ENCODE assay signal across 1 cellular context in the genomic region with DNA sequence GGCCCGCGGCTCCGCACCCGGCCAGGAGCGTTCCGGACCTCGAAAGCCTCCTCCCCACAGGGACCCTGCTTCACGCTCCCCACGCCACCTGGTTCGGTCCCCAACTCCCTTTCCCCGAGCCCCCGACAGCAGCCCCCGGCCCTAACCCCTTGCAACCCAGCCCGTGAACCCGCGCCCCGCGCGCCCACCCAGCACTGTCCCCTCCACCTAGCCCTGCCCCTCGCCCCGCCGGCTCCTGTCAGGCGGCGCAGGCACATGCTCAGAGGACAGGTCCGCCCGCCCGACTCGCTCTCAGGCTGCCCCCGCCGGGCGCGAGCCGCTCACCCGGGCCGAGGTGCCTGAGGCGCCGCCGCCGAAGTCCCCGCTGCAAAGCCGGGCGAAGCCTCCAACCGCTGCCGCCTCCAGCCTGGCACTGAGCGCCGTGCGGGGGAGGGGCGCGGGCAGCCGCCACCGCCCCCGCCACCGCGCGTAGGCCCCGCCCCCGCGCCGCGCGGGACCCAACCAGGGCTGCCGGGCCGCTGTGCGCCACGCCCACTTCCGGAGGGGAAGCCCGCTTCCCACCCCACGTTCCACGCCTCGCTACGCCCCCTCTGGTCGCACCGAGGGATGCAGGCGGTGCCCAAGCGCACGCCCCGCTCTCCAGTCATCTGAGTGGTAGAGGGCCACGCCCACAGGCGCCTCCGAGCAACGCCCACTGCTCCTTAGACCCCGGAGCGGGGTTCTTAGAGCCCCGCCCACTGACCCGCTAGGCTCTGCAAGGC.
TF ChIP-seq lines count a peak whose summit lies in the region.

A gene (minus strand): TSS at position 414 of the 761 bp plus-strand sequence. CDS start 30,200 bp downstream, outside the sequence.

TF ChIP-seq in H1, 55 proteins besides CTCF, POLR2A, EP300 and RAD21 (continued from another document):
- TF ChIP-seq SIX5 (IDR thresholded peaks at IDR 0.05; ENCODE audit: low read depth, low read length) (no peak), BRCA1 (IDR thresholded peaks at IDR 0.05; ENCODE audit: low read depth, low read length) (no peak), SRF (IDR thresholded peaks at IDR 0.05; ENCODE audit: low read depth, low read length) (no peak), RNF2 (IDR thresholded peaks at IDR 0.05; ENCODE audit: borderline replicate concordance, low read depth, low read length, missing control alignments, poor library complexity, severe bottlenecking) (no peak), JUND (IDR thresholded peaks at IDR 0.05; ENCODE audit: low read length) (no peak), TAF7 (optimal IDR thresholded peaks at IDR 0.05; ENCODE audit: borderline replicate concordance, low read depth, low read length) (peak; percentile 96), BCL11A (IDR thresholded peaks at IDR 0.05; ENCODE audit: low read depth in 2 of 2, low read length in 2 of 2) (no peak), FOSL1 (IDR thresholded peaks at IDR 0.05; ENCODE audit: insufficient read depth, low read depth, low read length) (no peak), CBX5 (IDR thresholded peaks at IDR 0.05; ENCODE audit: low read depth, low read length) (no peak), GTF2F1 (IDR thresholded peaks at IDR 0.05; ENCODE audit: borderline replicate concordance, low read depth, low read length) (peak; percentile 83; the same call in 1 of the 2 replicates), NRF1 (IDR thresholded peaks at IDR 0.05; ENCODE audit: low read depth, low read length) (no peak), SUZ12 (IDR thresholded peaks at IDR 0.05; ENCODE audit: low read length) (no peak; the same call in 1 of the 2 replicates), CTBP2 (IDR thresholded peaks at IDR 0.05; ENCODE audit: borderline replicate concordance, insufficient read depth, insufficient read length, low read length) (peak; percentile 12), MAFK (IDR thresholded peaks at IDR 0.05; ENCODE audit: low read depth, low read length) (no peak), TAF1 (IDR thresholded peaks at IDR 0.05; ENCODE audit: low read depth, low read length) (peak; percentile 96), RXRA (IDR thresholded peaks at IDR 0.05; ENCODE audit: insufficient read depth, low read depth, low read length) (no peak), ZNF274 (IDR thresholded peaks at IDR 0.05; ENCODE audit: borderline replicate concordance, extremely low read depth, low read length) (no peak), POU5F1 (IDR thresholded peaks at IDR 0.05; ENCODE audit: low read depth, low read length) (no peak), CHD2 (IDR thresholded peaks at IDR 0.05; ENCODE audit: low read length) (no peak), SAP30 (IDR thresholded peaks at IDR 0.05; ENCODE audit: insufficient read depth, insufficient replicate concordance, low read length) (no peak), GABPA (IDR thresholded peaks at IDR 0.05; ENCODE audit: borderline replicate concordance, insufficient read depth, low read length) (no peak), BACH1 (IDR thresholded peaks at IDR 0.05; ENCODE audit: low read length) (peak; percentile 93), RBBP5 (IDR thresholded peaks at IDR 0.05; ENCODE audit: borderline replicate concordance, low read depth, low read length) (no peak; the same call in 1 of the 2 replicates), NANOG (IDR thresholded peaks at IDR 0.05; ENCODE audit: insufficient read depth, low read depth, low read length, poor library complexity, severe bottlenecking) (no peak), YY1 (IDR thresholded peaks at IDR 0.05; ENCODE audit: low read depth, low read length) (no peak), CREB1 (IDR thresholded peaks at IDR 0.05) (peak; percentile 73), SP1 (IDR thresholded peaks at IDR 0.05; ENCODE audit: low read depth, low read length) (peak; percentile 47; the same call in 1 of the 2 replicates), SP2 (IDR thresholded peaks at IDR 0.05; ENCODE audit: low read length) (no peak), TBP (IDR thresholded peaks at IDR 0.05; ENCODE audit: low read depth, low read length) (peak; percentile 88), SIRT6 (IDR thresholded peaks at IDR 0.05; ENCODE audit: low read length) (no peak), SIN3A (conservative IDR thresholded peaks at IDR 0.05 in 1 of 2, IDR thresholded peaks at IDR 0.05 in 1 of 2; ENCODE audit: low read depth in 1 of 2, low read length in 2 of 2) (0 out of 4 replicates have a peak, but pooled peaks of 1 of the 2 experiments have one; percentile 60), KDM4A (IDR thresholded peaks at IDR 0.05; ENCODE audit: low read depth, low read length, severe bottlenecking) (peak; percentile 40), JUN (IDR thresholded peaks at IDR 0.05; ENCODE audit: low read depth, low read length) (no peak), RFX5 (IDR thresholded peaks at IDR 0.05; ENCODE audit: borderline replicate concordance, low read depth, low read length) (no peak), PHF8 (conservative IDR thresholded peaks at IDR 0.05; ENCODE audit: low read depth, low read length) (peak; percentile 71), KDM5A (IDR thresholded peaks at IDR 0.05; ENCODE audit: low read length) (no peak), CHD1 (IDR thresholded peaks at IDR 0.05; ENCODE audit: low read depth, low read length) (no peak), KDM1A (IDR thresholded peaks at IDR 0.05; ENCODE audit: borderline replicate concordance, low read length) (no peak), CEBPB (IDR thresholded peaks at IDR 0.05; ENCODE audit: low read depth, low read length) (no peak), HDAC2 (IDR thresholded peaks at IDR 0.05; ENCODE audit: borderline replicate concordance in 1 of 2, low read depth in 2 of 2, low read length in 2 of 2) (peak in 1 of 2 experiments; percentile 48; a peak in 2 of 4 replicates), CBX8 (IDR thresholded peaks at IDR 0.05; ENCODE audit: borderline replicate concordance, low read depth, low read length) (no peak), EZH2 (IDR thresholded peaks at IDR 0.05; ENCODE audit: low read depth, low read length, severe bottlenecking) (no peak), EGR1 (IDR thresholded peaks at IDR 0.05; ENCODE audit: borderline replicate concordance, low read depth, low read length) (peak; percentile 99), HDAC6 (IDR thresholded peaks at IDR 0.05; ENCODE audit: low read depth, low read length) (no peak), POLR2AphosphoS5 (IDR thresholded peaks at IDR 0.05; ENCODE audit: low read depth, low read length) (peak; percentile 77), TEAD4 (IDR thresholded peaks at IDR 0.05; ENCODE audit: low read depth, low read length) (peak; percentile 75)
- TF ChIP-seq, protein P1, sequence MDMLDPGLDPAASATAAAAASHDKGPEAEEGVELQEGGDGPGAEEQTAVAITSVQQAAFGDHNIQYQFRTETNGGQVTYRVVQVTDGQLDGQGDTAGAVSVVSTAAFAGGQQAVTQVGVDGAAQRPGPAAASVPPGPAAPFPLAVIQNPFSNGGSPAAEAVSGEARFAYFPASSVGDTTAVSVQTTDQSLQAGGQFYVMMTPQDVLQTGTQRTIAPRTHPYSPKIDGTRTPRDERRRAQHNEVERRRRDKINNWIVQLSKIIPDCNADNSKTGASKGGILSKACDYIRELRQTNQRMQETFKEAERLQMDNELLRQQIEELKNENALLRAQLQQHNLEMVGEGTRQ (IDR thresholded peaks at IDR 0.05; ENCODE audit: low read length): no peak
- TF ChIP-seq, protein P2, sequence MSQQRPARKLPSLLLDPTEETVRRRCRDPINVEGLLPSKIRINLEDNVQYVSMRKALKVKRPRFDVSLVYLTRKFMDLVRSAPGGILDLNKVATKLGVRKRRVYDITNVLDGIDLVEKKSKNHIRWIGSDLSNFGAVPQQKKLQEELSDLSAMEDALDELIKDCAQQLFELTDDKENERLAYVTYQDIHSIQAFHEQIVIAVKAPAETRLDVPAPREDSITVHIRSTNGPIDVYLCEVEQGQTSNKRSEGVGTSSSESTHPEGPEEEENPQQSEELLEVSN (IDR thresholded peaks at IDR 0.05): no peak
- TF ChIP-seq, protein P3, sequence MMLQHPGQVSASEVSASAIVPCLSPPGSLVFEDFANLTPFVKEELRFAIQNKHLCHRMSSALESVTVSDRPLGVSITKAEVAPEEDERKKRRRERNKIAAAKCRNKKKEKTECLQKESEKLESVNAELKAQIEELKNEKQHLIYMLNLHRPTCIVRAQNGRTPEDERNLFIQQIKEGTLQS (IDR thresholded peaks at IDR 0.05; ENCODE audit: insufficient read depth, low read depth, low read length): no peak
- TF ChIP-seq, protein P4, sequence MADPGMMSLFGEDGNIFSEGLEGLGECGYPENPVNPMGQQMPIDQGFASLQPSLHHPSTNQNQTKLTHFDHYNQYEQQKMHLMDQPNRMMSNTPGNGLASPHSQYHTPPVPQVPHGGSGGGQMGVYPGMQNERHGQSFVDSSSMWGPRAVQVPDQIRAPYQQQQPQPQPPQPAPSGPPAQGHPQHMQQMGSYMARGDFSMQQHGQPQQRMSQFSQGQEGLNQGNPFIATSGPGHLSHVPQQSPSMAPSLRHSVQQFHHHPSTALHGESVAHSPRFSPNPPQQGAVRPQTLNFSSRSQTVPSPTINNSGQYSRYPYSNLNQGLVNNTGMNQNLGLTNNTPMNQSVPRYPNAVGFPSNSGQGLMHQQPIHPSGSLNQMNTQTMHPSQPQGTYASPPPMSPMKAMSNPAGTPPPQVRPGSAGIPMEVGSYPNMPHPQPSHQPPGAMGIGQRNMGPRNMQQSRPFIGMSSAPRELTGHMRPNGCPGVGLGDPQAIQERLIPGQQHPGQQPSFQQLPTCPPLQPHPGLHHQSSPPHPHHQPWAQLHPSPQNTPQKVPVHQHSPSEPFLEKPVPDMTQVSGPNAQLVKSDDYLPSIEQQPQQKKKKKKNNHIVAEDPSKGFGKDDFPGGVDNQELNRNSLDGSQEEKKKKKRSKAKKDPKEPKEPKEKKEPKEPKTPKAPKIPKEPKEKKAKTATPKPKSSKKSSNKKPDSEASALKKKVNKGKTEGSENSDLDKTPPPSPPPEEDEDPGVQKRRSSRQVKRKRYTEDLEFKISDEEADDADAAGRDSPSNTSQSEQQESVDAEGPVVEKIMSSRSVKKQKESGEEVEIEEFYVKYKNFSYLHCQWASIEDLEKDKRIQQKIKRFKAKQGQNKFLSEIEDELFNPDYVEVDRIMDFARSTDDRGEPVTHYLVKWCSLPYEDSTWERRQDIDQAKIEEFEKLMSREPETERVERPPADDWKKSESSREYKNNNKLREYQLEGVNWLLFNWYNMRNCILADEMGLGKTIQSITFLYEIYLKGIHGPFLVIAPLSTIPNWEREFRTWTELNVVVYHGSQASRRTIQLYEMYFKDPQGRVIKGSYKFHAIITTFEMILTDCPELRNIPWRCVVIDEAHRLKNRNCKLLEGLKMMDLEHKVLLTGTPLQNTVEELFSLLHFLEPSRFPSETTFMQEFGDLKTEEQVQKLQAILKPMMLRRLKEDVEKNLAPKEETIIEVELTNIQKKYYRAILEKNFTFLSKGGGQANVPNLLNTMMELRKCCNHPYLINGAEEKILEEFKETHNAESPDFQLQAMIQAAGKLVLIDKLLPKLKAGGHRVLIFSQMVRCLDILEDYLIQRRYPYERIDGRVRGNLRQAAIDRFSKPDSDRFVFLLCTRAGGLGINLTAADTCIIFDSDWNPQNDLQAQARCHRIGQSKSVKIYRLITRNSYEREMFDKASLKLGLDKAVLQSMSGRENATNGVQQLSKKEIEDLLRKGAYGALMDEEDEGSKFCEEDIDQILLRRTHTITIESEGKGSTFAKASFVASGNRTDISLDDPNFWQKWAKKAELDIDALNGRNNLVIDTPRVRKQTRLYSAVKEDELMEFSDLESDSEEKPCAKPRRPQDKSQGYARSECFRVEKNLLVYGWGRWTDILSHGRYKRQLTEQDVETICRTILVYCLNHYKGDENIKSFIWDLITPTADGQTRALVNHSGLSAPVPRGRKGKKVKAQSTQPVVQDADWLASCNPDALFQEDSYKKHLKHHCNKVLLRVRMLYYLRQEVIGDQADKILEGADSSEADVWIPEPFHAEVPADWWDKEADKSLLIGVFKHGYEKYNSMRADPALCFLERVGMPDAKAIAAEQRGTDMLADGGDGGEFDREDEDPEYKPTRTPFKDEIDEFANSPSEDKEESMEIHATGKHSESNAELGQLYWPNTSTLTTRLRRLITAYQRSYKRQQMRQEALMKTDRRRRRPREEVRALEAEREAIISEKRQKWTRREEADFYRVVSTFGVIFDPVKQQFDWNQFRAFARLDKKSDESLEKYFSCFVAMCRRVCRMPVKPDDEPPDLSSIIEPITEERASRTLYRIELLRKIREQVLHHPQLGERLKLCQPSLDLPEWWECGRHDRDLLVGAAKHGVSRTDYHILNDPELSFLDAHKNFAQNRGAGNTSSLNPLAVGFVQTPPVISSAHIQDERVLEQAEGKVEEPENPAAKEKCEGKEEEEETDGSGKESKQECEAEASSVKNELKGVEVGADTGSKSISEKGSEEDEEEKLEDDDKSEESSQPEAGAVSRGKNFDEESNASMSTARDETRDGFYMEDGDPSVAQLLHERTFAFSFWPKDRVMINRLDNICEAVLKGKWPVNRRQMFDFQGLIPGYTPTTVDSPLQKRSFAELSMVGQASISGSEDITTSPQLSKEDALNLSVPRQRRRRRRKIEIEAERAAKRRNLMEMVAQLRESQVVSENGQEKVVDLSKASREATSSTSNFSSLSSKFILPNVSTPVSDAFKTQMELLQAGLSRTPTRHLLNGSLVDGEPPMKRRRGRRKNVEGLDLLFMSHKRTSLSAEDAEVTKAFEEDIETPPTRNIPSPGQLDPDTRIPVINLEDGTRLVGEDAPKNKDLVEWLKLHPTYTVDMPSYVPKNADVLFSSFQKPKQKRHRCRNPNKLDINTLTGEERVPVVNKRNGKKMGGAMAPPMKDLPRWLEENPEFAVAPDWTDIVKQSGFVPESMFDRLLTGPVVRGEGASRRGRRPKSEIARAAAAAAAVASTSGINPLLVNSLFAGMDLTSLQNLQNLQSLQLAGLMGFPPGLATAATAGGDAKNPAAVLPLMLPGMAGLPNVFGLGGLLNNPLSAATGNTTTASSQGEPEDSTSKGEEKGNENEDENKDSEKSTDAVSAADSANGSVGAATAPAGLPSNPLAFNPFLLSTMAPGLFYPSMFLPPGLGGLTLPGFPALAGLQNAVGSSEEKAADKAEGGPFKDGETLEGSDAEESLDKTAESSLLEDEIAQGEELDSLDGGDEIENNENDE (IDR thresholded peaks at IDR 0.05; ENCODE audit: insufficient replicate concordance, low read length): no peak
- TF ChIP-seq, protein P5, sequence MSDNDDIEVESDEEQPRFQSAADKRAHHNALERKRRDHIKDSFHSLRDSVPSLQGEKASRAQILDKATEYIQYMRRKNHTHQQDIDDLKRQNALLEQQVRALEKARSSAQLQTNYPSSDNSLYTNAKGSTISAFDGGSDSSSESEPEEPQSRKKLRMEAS (IDR thresholded peaks at IDR 0.05): peak; percentile 74
- TF ChIP-seq, protein P6, sequence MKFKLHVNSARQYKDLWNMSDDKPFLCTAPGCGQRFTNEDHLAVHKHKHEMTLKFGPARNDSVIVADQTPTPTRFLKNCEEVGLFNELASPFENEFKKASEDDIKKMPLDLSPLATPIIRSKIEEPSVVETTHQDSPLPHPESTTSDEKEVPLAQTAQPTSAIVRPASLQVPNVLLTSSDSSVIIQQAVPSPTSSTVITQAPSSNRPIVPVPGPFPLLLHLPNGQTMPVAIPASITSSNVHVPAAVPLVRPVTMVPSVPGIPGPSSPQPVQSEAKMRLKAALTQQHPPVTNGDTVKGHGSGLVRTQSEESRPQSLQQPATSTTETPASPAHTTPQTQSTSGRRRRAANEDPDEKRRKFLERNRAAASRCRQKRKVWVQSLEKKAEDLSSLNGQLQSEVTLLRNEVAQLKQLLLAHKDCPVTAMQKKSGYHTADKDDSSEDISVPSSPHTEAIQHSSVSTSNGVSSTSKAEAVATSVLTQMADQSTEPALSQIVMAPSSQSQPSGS (IDR thresholded peaks at IDR 0.05; ENCODE audit: low read length): no peak
